1 cellular context compared by ENCODE assay signal in the genomic region with DNA sequence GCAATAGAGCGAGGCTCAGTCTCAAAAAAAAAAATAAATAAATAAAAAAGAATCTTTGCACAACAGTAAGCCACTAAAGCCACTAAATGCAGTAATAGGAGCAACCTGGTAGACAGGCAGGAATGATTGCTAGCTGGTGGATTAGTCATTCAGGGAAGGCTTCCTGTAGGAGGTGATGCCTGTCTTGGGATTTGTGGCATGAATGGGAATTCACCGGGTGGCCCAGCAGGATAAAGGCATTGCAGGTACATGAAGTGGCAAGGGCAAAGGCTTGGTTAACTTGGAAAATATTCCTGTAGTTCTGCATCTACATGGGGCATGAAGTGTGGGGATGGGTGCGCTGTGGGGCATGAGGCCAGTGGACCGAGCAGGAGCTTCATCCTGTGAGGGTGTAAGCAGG.
TF ChIP-seq lines count a peak whose summit lies in the region.

No MANE protein-coding gene starts in this region.

TF ChIP-seq in A549, 52 proteins besides CTCF, POLR2A, EP300 and RAD21:
- TF ChIP-seq HOXB13 (CRISPR knock-in tag; IDR thresholded peaks at IDR 0.05; ENCODE audit: low read depth) (no peak), ZFP36 (IDR thresholded peaks at IDR 0.05; ENCODE audit: borderline replicate concordance, partially characterized antibody) (peak; percentile 70), RARB (CRISPR knock-in tag; IDR thresholded peaks at IDR 0.05) (no peak)
